In genomic region chr18:68467966-68468365, GRCh38 we compare ENCODE assay signal across 16 cellular contexts.
DNase-seq lines count a peak whose midpoint lies in the region; ATAC-seq lines count a peak whose summit lies in the region.
"Had no signal": no experiment of that assay in that cellular context is flagged by ENCODE, and none has a peak within 500 bp of the region (broad histone marks: within the 10 kb centered on the region; RNA-seq: fewer than 3 reads in every experiment).

No MANE protein-coding gene starts in this region.

- H3K9me3 ChIP-seq in skeletal muscle satellite cell (replicated peaks; ENCODE audit: low read length) = no peaks in the 10 kb centered on the region
- H3K9me3 ChIP-seq: breast epithelium had no signal

- H3K4me1 Mint-ChIP-seq in activated naive CD4-positive, alpha-beta T cell treated with anti-CD3 and anti-CD28 coated beads for 36 hours (ENCODE audit: low read depth) = peaks cover 5% of the 10 kb centered on the region

- intact Hi-C loops in activated naive CD4-positive, alpha-beta T cell treated with anti-CD3 and anti-CD28 coated beads for 36 hours (cut with micrococcal nuclease) = no loop called here

- DNase-seq in activated naive CD4-positive, alpha-beta T cell treated with anti-CD3 and anti-CD28 coated beads for 36 hours = peak; percentile 7
- no peak for DNase-seq in activated naive CD4-positive, alpha-beta T cell treated with anti-CD3 and anti-CD28 coated beads, Interleukin-2, amount 50 U/mL, for 16 hours
- peak; percentile 72 for DNase-seq in RPMI8226
- DNase-seq in RKO (ENCODE audit: low spot score) = no peak
- DNase-seq in SHP77 treated with DMSO at 0.1 percent for 48 hours (lab: John Stamatoyannopoulos, UW) = no peak
- DNase-seq: activated CD4-positive, alpha-beta T cell treated with anti-CD3 and anti-CD28 coated beads for 1 hour; MV-4-11; NCI-H2029 treated with DMSO at 0.1 percent for 48 hours; SIG-M5; T-helper 9 cell; trophoblast cell had no signal

- H3K9me3 Mint-ChIP-seq in activated naive CD4-positive, alpha-beta T cell treated with anti-CD3 and anti-CD28 coated beads for 36 hours = no peaks in the 10 kb centered on the region
- H3K9me3 Mint-ChIP-seq: activated naive CD4-positive, alpha-beta T cell treated with anti-CD3 and anti-CD28 coated beads, Interleukin-2, amount 50 U/mL, for 72 hours had no signal

- H3K27me3 Mint-ChIP-seq in activated naive CD4-positive, alpha-beta T cell treated with anti-CD3 and anti-CD28 coated beads for 36 hours (ENCODE audit: low read depth) = peaks cover 6% of the 10 kb centered on the region

- no peaks in the 10 kb centered on the region for H3K4me1 ChIP-seq in skeletal muscle satellite cell (ENCODE audit: control insufficient read depth, insufficient read depth, low read length)
- H3K4me1 ChIP-seq: breast epithelium had no signal

- CTCF ChIA-PET in activated naive CD4-positive, alpha-beta T cell treated with anti-CD3 and anti-CD28 coated beads for 36 hours (lab: Charles Lee) = no interaction called here

- ATAC-seq in HG03432 (IDR thresholded peaks at IDR 0.05; ENCODE audit: unreplicated experiment) = peak; percentile 58
- ATAC-seq in GM18907 (IDR thresholded peaks at IDR 0.05; ENCODE audit: unreplicated experiment) = no peak
- ATAC-seq: activated naive CD4-positive, alpha-beta T cell treated with anti-CD3 and anti-CD28 coated beads, Interleukin-2, amount 50 U/mL, for 72 hours had no signal

- H3K9ac ChIP-seq in skeletal muscle satellite cell (ENCODE audit: low read depth, low read length) = no peak overlapping the region

- no peaks in the 10 kb centered on the region for H3K36me3 ChIP-seq in skeletal muscle satellite cell (ENCODE audit: insufficient read depth, low read length)
- H3K36me3 ChIP-seq: breast epithelium had no signal

- H3K36me3 Mint-ChIP-seq in activated naive CD4-positive, alpha-beta T cell treated with anti-CD3 and anti-CD28 coated beads for 36 hours (ENCODE audit: low read depth) = no peaks in the 10 kb centered on the region
- H3K36me3 Mint-ChIP-seq: activated naive CD4-positive, alpha-beta T cell treated with anti-CD3 and anti-CD28 coated beads, Interleukin-2, amount 50 U/mL, for 72 hours had no signal

- H3K27ac Mint-ChIP-seq in activated naive CD4-positive, alpha-beta T cell treated with anti-CD3 and anti-CD28 coated beads for 36 hours = no peak overlapping the region
- H3K27ac Mint-ChIP-seq: activated naive CD4-positive, alpha-beta T cell treated with anti-CD3 and anti-CD28 coated beads, Interleukin-2, amount 50 U/mL, for 72 hours had no signal

- H3K4me3 Mint-ChIP-seq in activated naive CD4-positive, alpha-beta T cell treated with anti-CD3 and anti-CD28 coated beads for 36 hours = no peak overlapping the region

- peak overlapping the region; percentile 6 for H3K4me2 ChIP-seq in skeletal muscle satellite cell (ENCODE audit: low read length)

- H3K4me3 ChIP-seq in skeletal muscle satellite cell (ENCODE audit: low read length) = no peak overlapping the region
- H3K4me3 ChIP-seq: breast epithelium had no signal

- H3K27me3 ChIP-seq in skeletal muscle satellite cell (ENCODE audit: control insufficient read depth, insufficient read depth, low read length) = no peaks in the 10 kb centered on the region
- H3K27me3 ChIP-seq: breast epithelium had no signal

Comparison
In these comparisons a context has a peak if more than half of its experiments do, and no peak if none do; other contexts are left out.
1. DNase-seq: peak in activated naive CD4-positive, alpha-beta T cell treated with anti-CD3 and anti-CD28 coated beads for 36 hours (single experiment) and RPMI8226 (single experiment); none in activated naive CD4-positive, alpha-beta T cell treated with anti-CD3 and anti-CD28 coated beads, Interleukin-2, amount 50 U/mL, for 16 hours (single experiment), RKO (single experiment) and SHP77 treated with DMSO at 0.1 percent for 48 hours (single experiment).